ENCODE assay signal across 1 cellular context in the genomic region with DNA sequence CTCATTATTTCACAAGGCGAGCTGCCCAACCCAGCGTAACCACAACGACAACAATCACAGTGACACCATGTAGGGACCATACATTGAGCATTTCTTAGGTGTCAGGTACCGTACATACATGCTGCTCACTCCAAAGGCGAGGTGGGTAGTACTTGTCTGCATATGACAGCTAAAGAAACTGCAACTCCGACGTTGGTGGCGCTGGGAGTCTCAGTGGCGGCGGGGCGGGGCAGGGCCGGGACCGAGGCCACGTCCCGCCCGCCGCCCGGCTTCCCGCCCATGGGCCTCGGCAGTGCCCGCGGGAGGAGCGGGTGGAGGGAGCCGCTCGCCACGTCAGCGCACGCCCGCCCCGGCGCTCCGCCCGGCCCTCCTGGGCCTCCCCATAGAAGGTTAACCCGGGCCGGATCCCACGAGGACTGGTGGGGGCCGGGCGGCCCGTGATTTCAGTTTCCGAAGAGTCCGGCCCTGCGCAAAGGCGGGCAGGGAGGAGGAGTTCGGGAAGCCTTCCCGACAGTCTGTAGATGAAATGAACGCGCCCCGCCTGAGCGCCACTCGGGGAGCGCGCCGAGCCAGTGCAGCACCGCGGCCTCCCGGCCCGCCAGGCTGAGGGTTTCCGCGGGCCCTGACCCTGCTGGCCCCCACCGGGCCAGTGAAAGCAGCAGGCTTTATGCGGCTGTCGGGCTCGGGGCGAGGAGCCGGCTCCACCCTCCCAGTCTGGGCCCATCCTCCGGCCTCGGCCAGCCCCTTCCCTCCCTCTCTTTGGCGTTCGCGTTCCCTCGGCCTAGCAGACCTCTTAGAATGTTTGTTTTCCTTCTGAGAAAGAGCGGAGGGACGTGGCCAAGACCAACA.
TF ChIP-seq lines count a peak whose summit lies in the region.

No MANE protein-coding gene starts in this region.

TF ChIP-seq in HepG2, 621 proteins besides CTCF, POLR2A, EP300 and RAD21 (continued from another document and continues in another):
- TF ChIP-seq, protein P1, sequence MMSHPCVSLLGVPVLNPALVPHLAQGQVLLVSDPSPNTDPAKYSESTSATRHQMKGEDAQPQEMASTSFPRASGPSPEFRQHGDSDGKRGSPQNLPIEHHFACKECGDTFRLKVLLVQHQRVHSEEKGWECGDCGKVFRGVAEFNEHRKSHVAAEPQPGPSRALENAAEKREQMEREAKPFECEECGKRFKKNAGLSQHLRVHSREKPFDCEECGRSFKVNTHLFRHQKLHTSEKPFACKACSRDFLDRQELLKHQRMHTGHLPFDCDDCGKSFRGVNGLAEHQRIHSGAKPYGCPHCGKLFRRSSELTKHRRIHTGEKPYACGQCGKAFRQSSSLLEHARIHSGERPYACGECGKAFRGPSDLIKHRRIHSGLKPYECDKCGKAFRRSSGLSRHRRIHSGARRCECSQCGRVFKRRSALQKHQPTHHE (CRISPR knock-in tag; IDR thresholded peaks at IDR 0.05; ENCODE audit: borderline replicate concordance) = no peak
- TF ChIP-seq, protein P2, sequence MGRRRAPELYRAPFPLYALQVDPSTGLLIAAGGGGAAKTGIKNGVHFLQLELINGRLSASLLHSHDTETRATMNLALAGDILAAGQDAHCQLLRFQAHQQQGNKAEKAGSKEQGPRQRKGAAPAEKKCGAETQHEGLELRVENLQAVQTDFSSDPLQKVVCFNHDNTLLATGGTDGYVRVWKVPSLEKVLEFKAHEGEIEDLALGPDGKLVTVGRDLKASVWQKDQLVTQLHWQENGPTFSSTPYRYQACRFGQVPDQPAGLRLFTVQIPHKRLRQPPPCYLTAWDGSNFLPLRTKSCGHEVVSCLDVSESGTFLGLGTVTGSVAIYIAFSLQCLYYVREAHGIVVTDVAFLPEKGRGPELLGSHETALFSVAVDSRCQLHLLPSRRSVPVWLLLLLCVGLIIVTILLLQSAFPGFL (CRISPR knock-in tag; IDR thresholded peaks at IDR 0.05) = no peak
- no peak for TF ChIP-seq ZNF337 (CRISPR knock-in tag; IDR thresholded peaks at IDR 0.05; ENCODE audit: borderline replicate concordance, low read depth)
- no peak for TF ChIP-seq ZNF558 (CRISPR knock-in tag; IDR thresholded peaks at IDR 0.05; ENCODE audit: borderline replicate concordance)
- no peak for TF ChIP-seq ZBTB7A (CRISPR knock-in tag; IDR thresholded peaks at IDR 0.05)
- no peak for TF ChIP-seq ZNF782 (CRISPR knock-in tag; IDR thresholded peaks at IDR 0.05; ENCODE audit: borderline replicate concordance)
- TF ChIP-seq, protein P3, sequence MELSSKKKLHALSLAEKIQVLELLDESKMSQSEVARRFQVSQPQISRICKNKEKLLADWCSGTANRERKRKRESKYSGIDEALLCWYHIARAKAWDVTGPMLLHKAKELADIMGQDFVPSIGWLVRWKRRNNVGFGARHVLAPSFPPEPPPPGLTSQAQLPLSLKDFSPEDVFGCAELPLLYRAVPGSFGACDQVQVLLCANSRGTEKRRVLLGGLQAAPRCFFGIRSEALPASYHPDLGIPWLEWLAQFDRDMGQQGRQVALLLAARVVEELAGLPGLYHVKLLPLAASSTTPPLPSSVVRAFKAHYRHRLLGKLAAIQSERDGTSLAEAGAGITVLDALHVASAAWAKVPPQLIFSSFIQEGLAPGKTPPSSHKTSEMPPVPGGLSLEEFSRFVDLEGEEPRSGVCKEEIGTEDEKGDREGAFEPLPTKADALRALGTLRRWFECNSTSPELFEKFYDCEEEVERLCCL (CRISPR knock-in tag; IDR thresholded peaks at IDR 0.05; ENCODE audit: borderline replicate concordance) = no peak
- TF ChIP-seq, protein P4, sequence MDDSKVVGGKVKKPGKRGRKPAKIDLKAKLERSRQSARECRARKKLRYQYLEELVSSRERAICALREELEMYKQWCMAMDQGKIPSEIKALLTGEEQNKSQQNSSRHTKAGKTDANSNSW (CRISPR knock-in tag; IDR thresholded peaks at IDR 0.05; ENCODE audit: borderline replicate concordance) = no peak
- TF ChIP-seq RFX1 (IDR thresholded peaks at IDR 0.05) = no peak
- no peak for TF ChIP-seq ZNF383 (CRISPR knock-in tag; IDR thresholded peaks at IDR 0.05; ENCODE audit: borderline replicate concordance)
- TF ChIP-seq CENPT (CRISPR knock-in tag; IDR thresholded peaks at IDR 0.05; ENCODE audit: low read depth) = no peak
- TF ChIP-seq, protein P5, sequence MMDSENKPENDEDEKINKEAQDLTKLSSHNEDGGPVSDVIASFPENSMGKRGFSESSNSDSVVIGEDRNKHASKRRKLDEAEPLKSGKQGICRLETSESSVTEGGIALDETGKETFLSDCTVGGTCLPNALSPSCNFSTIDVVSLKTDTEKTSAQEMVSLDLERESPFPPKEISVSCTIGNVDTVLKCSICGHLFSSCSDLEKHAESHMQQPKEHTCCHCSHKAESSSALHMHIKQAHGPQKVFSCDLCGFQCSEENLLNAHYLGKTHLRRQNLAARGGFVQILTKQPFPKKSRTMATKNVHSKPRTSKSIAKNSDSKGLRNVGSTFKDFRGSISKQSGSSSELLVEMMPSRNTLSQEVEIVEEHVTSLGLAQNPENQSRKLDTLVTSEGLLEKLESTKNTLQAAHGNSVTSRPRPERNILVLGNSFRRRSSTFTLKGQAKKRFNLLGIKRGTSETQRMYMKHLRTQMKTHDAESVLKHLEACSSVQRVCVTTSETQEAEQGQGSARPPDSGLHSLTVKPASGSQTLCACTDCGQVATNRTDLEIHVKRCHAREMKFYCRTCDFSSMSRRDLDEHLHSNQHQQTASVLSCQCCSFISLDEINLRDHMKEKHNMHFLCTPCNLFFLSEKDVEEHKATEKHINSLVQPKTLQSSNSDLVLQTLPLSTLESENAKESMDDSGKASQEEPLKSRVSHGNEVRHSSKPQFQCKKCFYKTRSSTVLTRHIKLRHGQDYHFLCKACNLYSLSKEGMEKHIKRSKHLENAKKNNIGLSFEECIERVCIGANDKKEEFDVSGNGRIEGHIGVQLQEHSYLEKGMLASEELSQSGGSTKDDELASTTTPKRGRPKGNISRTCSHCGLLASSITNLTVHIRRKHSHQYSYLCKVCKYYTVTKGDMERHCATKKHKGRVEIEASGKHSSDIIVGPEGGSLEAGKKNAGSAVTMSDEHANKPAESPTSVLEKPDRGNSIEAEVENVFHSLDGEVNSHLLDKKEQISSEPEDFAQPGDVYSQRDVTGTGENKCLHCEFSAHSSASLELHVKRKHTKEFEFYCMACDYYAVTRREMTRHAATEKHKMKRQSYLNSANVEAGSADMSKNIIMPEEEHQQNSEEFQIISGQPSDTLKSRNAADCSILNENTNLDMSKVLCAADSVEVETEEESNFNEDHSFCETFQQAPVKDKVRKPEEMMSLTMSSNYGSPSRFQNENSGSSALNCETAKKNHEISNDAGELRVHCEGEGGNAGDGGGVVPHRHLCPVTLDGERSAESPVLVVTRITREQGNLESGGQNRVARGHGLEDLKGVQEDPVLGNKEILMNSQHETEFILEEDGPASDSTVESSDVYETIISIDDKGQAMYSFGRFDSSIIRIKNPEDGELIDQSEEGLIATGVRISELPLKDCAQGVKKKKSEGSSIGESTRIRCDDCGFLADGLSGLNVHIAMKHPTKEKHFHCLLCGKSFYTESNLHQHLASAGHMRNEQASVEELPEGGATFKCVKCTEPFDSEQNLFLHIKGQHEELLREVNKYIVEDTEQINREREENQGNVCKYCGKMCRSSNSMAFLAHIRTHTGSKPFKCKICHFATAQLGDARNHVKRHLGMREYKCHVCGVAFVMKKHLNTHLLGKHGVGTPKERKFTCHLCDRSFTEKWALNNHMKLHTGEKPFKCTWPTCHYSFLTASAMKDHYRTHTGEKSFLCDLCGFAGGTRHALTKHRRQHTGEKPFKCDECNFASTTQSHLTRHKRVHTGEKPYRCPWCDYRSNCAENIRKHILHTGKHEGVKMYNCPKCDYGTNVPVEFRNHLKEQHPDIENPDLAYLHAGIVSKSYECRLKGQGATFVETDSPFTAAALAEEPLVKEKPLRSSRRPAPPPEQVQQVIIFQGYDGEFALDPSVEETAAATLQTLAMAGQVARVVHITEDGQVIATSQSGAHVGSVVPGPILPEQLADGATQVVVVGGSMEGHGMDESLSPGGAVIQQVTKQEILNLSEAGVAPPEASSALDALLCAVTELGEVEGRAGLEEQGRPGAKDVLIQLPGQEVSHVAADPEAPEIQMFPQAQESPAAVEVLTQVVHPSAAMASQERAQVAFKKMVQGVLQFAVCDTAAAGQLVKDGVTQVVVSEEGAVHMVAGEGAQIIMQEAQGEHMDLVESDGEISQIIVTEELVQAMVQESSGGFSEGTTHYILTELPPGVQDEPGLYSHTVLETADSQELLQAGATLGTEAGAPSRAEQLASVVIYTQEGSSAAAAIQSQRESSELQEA (CRISPR knock-in tag; IDR thresholded peaks at IDR 0.05; ENCODE audit: not compliant biosample characterization) = no peak
- peak; percentile 35; the same call in 1 of the 2 replicates for TF ChIP-seq ZBTB7B (CRISPR knock-in tag; IDR thresholded peaks at IDR 0.05)
- TF ChIP-seq, protein P6, sequence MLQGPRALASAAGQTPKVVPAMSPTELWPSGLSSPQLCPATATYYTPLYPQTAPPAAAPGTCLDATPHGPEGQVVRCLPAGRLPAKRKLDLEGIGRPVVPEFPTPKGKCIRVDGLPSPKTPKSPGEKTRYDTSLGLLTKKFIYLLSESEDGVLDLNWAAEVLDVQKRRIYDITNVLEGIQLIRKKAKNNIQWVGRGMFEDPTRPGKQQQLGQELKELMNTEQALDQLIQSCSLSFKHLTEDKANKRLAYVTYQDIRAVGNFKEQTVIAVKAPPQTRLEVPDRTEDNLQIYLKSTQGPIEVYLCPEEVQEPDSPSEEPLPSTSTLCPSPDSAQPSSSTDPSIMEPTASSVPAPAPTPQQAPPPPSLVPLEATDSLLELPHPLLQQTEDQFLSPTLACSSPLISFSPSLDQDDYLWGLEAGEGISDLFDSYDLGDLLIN (CRISPR knock-in tag; IDR thresholded peaks at IDR 0.05; ENCODE audit: borderline replicate concordance) = no peak
- TF ChIP-seq, protein P7, sequence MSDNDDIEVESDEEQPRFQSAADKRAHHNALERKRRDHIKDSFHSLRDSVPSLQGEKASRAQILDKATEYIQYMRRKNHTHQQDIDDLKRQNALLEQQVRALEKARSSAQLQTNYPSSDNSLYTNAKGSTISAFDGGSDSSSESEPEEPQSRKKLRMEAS (IDR thresholded peaks at IDR 0.05) = peak; percentile 62
- TF ChIP-seq ZNF430 (CRISPR knock-in tag; IDR thresholded peaks at IDR 0.05) = peak; percentile 80; the same call in 1 of the 2 replicates
- TF ChIP-seq ZFP36 (IDR thresholded peaks at IDR 0.05; ENCODE audit: borderline replicate concordance, low read depth, low read length, partially characterized antibody) = no peak
- TF ChIP-seq, protein P8, sequence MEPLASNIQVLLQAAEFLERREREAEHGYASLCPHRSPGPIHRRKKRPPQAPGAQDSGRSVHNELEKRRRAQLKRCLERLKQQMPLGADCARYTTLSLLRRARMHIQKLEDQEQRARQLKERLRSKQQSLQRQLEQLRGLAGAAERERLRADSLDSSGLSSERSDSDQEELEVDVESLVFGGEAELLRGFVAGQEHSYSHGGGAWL (CRISPR knock-in tag; IDR thresholded peaks at IDR 0.05) = peak; percentile 73; the same call in 1 of the 2 replicates
- peak; percentile 54; the same call in 1 of the 2 replicates for TF ChIP-seq ZNF225 (CRISPR knock-in tag; IDR thresholded peaks at IDR 0.05)
- TF ChIP-seq MAFF (IDR thresholded peaks at IDR 0.05; ENCODE audit: low read depth, low read length) = no peak
- TF ChIP-seq ZNF605 (CRISPR knock-in tag; IDR thresholded peaks at IDR 0.05) = peak; percentile 77
- no peak for TF ChIP-seq ZNF670 (CRISPR knock-in tag; IDR thresholded peaks at IDR 0.05; ENCODE audit: borderline replicate concordance)
- TF ChIP-seq, protein P9, sequence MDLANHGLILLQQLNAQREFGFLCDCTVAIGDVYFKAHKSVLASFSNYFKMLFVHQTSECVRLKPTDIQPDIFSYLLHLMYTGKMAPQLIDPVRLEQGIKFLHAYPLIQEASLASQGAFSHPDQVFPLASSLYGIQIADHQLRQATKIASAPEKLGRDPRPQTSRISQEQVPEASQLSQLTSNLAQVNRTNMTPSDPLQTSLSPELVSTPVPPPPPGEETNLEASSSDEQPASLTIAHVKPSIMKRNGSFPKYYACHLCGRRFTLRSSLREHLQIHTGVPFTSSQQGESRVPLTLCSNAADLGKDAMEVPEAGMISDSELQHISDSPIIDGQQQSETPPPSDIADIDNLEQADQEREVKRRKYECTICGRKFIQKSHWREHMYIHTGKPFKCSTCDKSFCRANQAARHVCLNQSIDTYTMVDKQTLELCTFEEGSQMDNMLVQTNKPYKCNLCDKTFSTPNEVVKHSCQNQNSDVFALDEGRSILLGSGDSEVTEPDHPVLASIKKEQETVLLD (CRISPR knock-in tag; IDR thresholded peaks at IDR 0.05; ENCODE audit: low read depth) = no peak; the same call in 1 of the 2 replicates
- peak; percentile 59 for TF ChIP-seq MAZ (IDR thresholded peaks at IDR 0.05; ENCODE audit: borderline replicate concordance, low read depth, low read length)
- peak; percentile 67 for TF ChIP-seq MAZ (CRISPR knock-in tag; IDR thresholded peaks at IDR 0.05; ENCODE audit: low read depth)
- TF ChIP-seq ZNF234 (CRISPR knock-in tag; conservative IDR thresholded peaks at IDR 0.05) = no peak
- no peak for TF ChIP-seq ZNF367 (CRISPR knock-in tag; IDR thresholded peaks at IDR 0.05; ENCODE audit: borderline replicate concordance)
- TF ChIP-seq GTF3A (CRISPR knock-in tag; conservative IDR thresholded peaks at IDR 0.05) = 0 out of 2 replicates have a peak, but pooled peaks have one; percentile 24
- no peak for TF ChIP-seq ZNF333 (CRISPR knock-in tag; IDR thresholded peaks at IDR 0.05; ENCODE audit: borderline replicate concordance)
- no peak for TF ChIP-seq ZC3H13 (CRISPR knock-in tag; IDR thresholded peaks at IDR 0.05)
- TF ChIP-seq RXRA (CRISPR knock-in tag; IDR thresholded peaks at IDR 0.05) = peak; percentile 86
- TF ChIP-seq NFIC (IDR thresholded peaks at IDR 0.05; ENCODE audit: low read length) = no peak
- peak; percentile 63; the same call in 1 of the 2 replicates for TF ChIP-seq TMF1 (CRISPR knock-in tag; IDR thresholded peaks at IDR 0.05; ENCODE audit: low read depth)
- TF ChIP-seq ZNF569 (CRISPR knock-in tag; IDR thresholded peaks at IDR 0.05; ENCODE audit: borderline replicate concordance) = no peak
- TF ChIP-seq IRX3 (CRISPR knock-in tag; IDR thresholded peaks at IDR 0.05; ENCODE audit: borderline replicate concordance, low read depth) = 0 out of 2 replicates have a peak, but pooled peaks have one; percentile 34
- TF ChIP-seq ZSCAN25 (CRISPR knock-in tag; IDR thresholded peaks at IDR 0.05) = no peak
- no peak for TF ChIP-seq XBP1 (CRISPR knock-in tag; IDR thresholded peaks at IDR 0.05)
- peak; percentile 79; the same call in 1 of the 2 replicates for TF ChIP-seq KAT7 (CRISPR knock-in tag; IDR thresholded peaks at IDR 0.05; ENCODE audit: borderline replicate concordance)
- 0 out of 2 replicates have a peak, but pooled peaks have one; percentile 59 for TF ChIP-seq ZNF703 (CRISPR knock-in tag; IDR thresholded peaks at IDR 0.05; ENCODE audit: borderline replicate concordance)
- TF ChIP-seq, protein P10, sequence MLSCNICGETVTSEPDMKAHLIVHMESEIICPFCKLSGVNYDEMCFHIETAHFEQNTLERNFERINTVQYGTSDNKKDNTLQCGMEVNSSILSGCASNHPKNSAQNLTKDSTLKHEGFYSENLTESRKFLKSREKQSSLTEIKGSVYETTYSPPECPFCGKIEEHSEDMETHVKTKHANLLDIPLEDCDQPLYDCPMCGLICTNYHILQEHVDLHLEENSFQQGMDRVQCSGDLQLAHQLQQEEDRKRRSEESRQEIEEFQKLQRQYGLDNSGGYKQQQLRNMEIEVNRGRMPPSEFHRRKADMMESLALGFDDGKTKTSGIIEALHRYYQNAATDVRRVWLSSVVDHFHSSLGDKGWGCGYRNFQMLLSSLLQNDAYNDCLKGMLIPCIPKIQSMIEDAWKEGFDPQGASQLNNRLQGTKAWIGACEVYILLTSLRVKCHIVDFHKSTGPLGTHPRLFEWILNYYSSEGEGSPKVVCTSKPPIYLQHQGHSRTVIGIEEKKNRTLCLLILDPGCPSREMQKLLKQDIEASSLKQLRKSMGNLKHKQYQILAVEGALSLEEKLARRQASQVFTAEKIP (CRISPR knock-in tag; IDR thresholded peaks at IDR 0.05; ENCODE audit: borderline replicate concordance) = no peak
- TF ChIP-seq DPF2 (CRISPR knock-in tag; IDR thresholded peaks at IDR 0.05; ENCODE audit: borderline replicate concordance, low read depth) = no peak
- peak; percentile 36; the same call in 1 of the 2 replicates for TF ChIP-seq SRF (IDR thresholded peaks at IDR 0.05; ENCODE audit: low read depth, low read length)
